Comparison of ENCODE assay signal across 19 cellular contexts in genomic region chr3:192889694-192890093, GRCh38. TPM values are rescaled to one million over a fixed set of nuclear protein-coding genes. Genes with fewer than 3 reads are reported as not detected.
DNase-seq lines count a peak whose midpoint lies in the region; ATAC-seq and TF ChIP-seq lines count a peak whose summit lies in the region.
"Had no signal": no experiment of that assay in that cellular context is flagged by ENCODE, and none has a peak within 500 bp of the region (broad histone marks: within the 10 kb centered on the region; RNA-seq: fewer than 3 reads in every experiment).

No MANE protein-coding gene starts in this region.

- no peaks in the 10 kb centered on the region for H3K9me3 Mint-ChIP-seq in T-helper 2 cell treated with Interferon-gamma antibody and Interleukin-4, amounts not matched to agents 5 μg/mL and 100 μg/mL, for 36 hours
- H3K9me3 Mint-ChIP-seq: IgD-negative memory B cell, neural crest cell had no signal

- peak overlapping the region; percentile 26 for H3K4me3 Mint-ChIP-seq in T-helper 2 cell treated with Interferon-gamma antibody and Interleukin-4, amounts not matched to agents 5 μg/mL and 100 μg/mL, for 36 hours
- H3K4me3 Mint-ChIP-seq: neural crest cell had no signal

- no peak for TF ChIP-seq CTCF in foreskin keratinocyte (conservative IDR thresholded peaks at IDR 0.05)

- H3K4me1 ChIP-seq in SJCRH30 (peaks cover 38% of the 10 kb centered on the region), foreskin keratinocyte (peaks cover 65% of the 10 kb centered on the region), skeletal muscle satellite cell (ENCODE audit: control insufficient read depth, insufficient read depth, low read length) (peaks cover 62% of the 10 kb centered on the region)

- H3K36me3 Mint-ChIP-seq in T-helper 2 cell treated with Interferon-gamma antibody and Interleukin-4, amounts not matched to agents 5 μg/mL and 100 μg/mL, for 36 hours (ENCODE audit: low read depth) = peaks cover 4% of the 10 kb centered on the region
- H3K36me3 Mint-ChIP-seq: IgD-negative memory B cell had no signal

- peaks cover 23% of the 10 kb centered on the region for H3K27me3 Mint-ChIP-seq in T-helper 2 cell treated with Interferon-gamma antibody and Interleukin-4, amounts not matched to agents 5 μg/mL and 100 μg/mL, for 36 hours (ENCODE audit: low read depth)

- peak overlapping the region; percentile 47 for H3K9ac ChIP-seq in skeletal muscle satellite cell (ENCODE audit: low read depth, low read length)

- H3K27me3 ChIP-seq in SJCRH30 = no peaks in the 10 kb centered on the region
- H3K27me3 ChIP-seq in foreskin keratinocyte = no peaks in the 10 kb centered on the region
- no peaks in the 10 kb centered on the region for H3K27me3 ChIP-seq in skeletal muscle satellite cell (ENCODE audit: control insufficient read depth, insufficient read depth, low read length)

- no peak for DNase-seq in T-helper 2 cell treated with Interferon-gamma antibody and Interleukin-4, amounts not matched to agents 5 μg/mL and 100 μg/mL, for 36 hours (ENCODE audit: low spot score)
- DNase-seq in T-helper 2 cell (no peak), SJCRH30 (no peak), foreskin keratinocyte (no peak), OCI-M1 (lab: John Stamatoyannopoulos, UW) (no peak), Kasumi-1 (lab: John Stamatoyannopoulos, UW) (no peak)
- DNase-seq in stimulated activated CD4-positive, alpha-beta T cell treated with anti-CD3 and anti-CD28 coated beads, Interleukin-12 subunit alpha, Interleukin-12 subunit beta, amount 100 ng/mL, for 4 hours = no peak
- DNase-seq: activated naive CD4-positive, alpha-beta T cell treated with anti-CD3 and anti-CD28 coated beads, Interleukin-2, amount 50 U/mL, for 16 hours; central memory CD4-positive, alpha-beta T cell; erythroblast; GF-D8; NCI-H1417 treated with DMSO at 0.1 percent for 48 hours; NCI-H510A; SHP77 had no signal

- H3K9me3 ChIP-seq in SJCRH30 (replicated peaks) (no peaks in the 10 kb centered on the region; the same call in 1 of the 2 replicates), skeletal muscle satellite cell (replicated peaks; ENCODE audit: low read length) (no peaks in the 10 kb centered on the region)

- H3K27ac ChIP-seq in SJCRH30 (peak overlapping the region; percentile 23; the same call in 1 of the 2 replicates), foreskin keratinocyte (peak overlapping the region; percentile 68)

- H3K27ac Mint-ChIP-seq in T-helper 2 cell treated with Interferon-gamma antibody and Interleukin-4, amounts not matched to agents 5 μg/mL and 100 μg/mL, for 36 hours = no peak overlapping the region

- ATAC-seq in foreskin keratinocyte = no peak
- ATAC-seq: left lobe of liver had no signal

- H3K4me2 ChIP-seq in skeletal muscle satellite cell (ENCODE audit: low read length) = peak overlapping the region; percentile 56

- H3K4me1 Mint-ChIP-seq in T-helper 2 cell treated with Interferon-gamma antibody and Interleukin-4, amounts not matched to agents 5 μg/mL and 100 μg/mL, for 36 hours (ENCODE audit: low read depth) = peaks cover 71% of the 10 kb centered on the region

- H3K36me3 ChIP-seq in SJCRH30 (no peaks in the 10 kb centered on the region), skeletal muscle satellite cell (ENCODE audit: insufficient read depth, low read length) (no peaks in the 10 kb centered on the region)

- no peak overlapping the region for H3K4me3 ChIP-seq in SJCRH30
- no peak overlapping the region for H3K4me3 ChIP-seq in skeletal muscle satellite cell (ENCODE audit: low read length)
- H3K4me3 ChIP-seq: skin epidermis had no signal

RNA-seq across cellular contexts. Expression of gene MB21D2, which starts 28.0 kb away (rescaled TPM):
- total RNA-seq in SJCRH30 (2014; rRNA removed; shearing (Covaris generic)) = 18.3 and 20.4 TPM in 2 replicates
- total RNA-seq in foreskin keratinocyte = 16.4 and 16.5 TPM in 2 replicates
- 6.9 and 8.2 TPM in 2 replicates for polyA plus RNA-seq in foreskin keratinocyte
- 7.2 and 7.6 TPM in 2 replicates for total RNA-seq in skeletal muscle satellite cell (2012; rRNA removed)
- polyA plus RNA-seq: IgD-negative memory B cell had no signal
